In genomic region chr3:100745617-100746016, GRCh38 we compare ENCODE assay signal across 22 cellular contexts. TPM values are rescaled to one million over a fixed set of nuclear protein-coding genes. Genes with fewer than 3 reads are reported as not detected.
DNase-seq lines count a peak whose midpoint lies in the region; ATAC-seq and TF ChIP-seq lines count a peak whose summit lies in the region.
"Had no signal": no experiment of that assay in that cellular context is flagged by ENCODE, and none has a peak within 500 bp of the region (broad histone marks: within the 10 kb centered on the region; RNA-seq: fewer than 3 reads in every experiment).

No MANE protein-coding gene starts in this region.

- H3K9me3 Mint-ChIP-seq in chondrocyte (ENCODE audit: low read depth) (no peaks in the 10 kb centered on the region), osteocyte (ENCODE audit: unreplicated experiment) (no peaks in the 10 kb centered on the region)
- H3K9me3 Mint-ChIP-seq in CD4-positive, alpha-beta T cell = no peaks in the 10 kb centered on the region
- H3K9me3 Mint-ChIP-seq: CD14-positive monocyte; CD8-positive, alpha-beta T cell; GM23338 had no signal

- H3K27me3 ChIP-seq in cardiac muscle cell (no peaks in the 10 kb centered on the region), right cardiac atrium (ENCODE audit: control insufficient read depth, insufficient read depth) (no peaks in the 10 kb centered on the region), tibial artery (no peaks in the 10 kb centered on the region)
- H3K27me3 ChIP-seq in CD4-positive, alpha-beta T cell (ENCODE audit: control insufficient read depth, insufficient read depth, low read length) = no peaks in the 10 kb centered on the region
- H3K27me3 ChIP-seq: BLaER1 had no signal

- H3K27ac Mint-ChIP-seq in chondrocyte (ENCODE audit: unreplicated experiment) (peak overlapping the region; percentile 83), osteocyte (ENCODE audit: unreplicated experiment) (peak overlapping the region; percentile 5)
- H3K27ac Mint-ChIP-seq in CD4-positive, alpha-beta T cell = no peak overlapping the region
- H3K27ac Mint-ChIP-seq: CD8-positive, alpha-beta T cell had no signal

- ATAC-seq in right cardiac atrium = no peak
- ATAC-seq in CD4-positive, alpha-beta T cell (ENCODE audit: poor library complexity) = no peak
- no peak for ATAC-seq in HG02970 (IDR thresholded peaks at IDR 0.05; ENCODE audit: low FRiP score, unreplicated experiment)
- ATAC-seq: A549; CD8-positive, alpha-beta T cell; GM23338 had no signal

- CTCF ChIA-PET in CD4-positive, alpha-beta T cell (lab: Charles Lee) = no interaction called here

- H3K36me3 Mint-ChIP-seq in chondrocyte (ENCODE audit: low read depth) = peaks cover 34% of the 10 kb centered on the region
- peaks cover 54% of the 10 kb centered on the region for H3K36me3 Mint-ChIP-seq in osteocyte (ENCODE audit: unreplicated experiment)
- peaks cover 88% of the 10 kb centered on the region for H3K36me3 Mint-ChIP-seq in CD4-positive, alpha-beta T cell (ENCODE audit: low read depth)

- no peak for TF ChIP-seq CTCF in cardiac muscle cell (IDR thresholded peaks at IDR 0.05; ENCODE audit: low read depth, low read length)
- TF ChIP-seq CTCF in chondrocyte (IDR thresholded peaks at IDR 0.05) = no peak
- TF ChIP-seq CTCF in osteocyte (IDR thresholded peaks at IDR 0.05) = no peak
- no peak for TF ChIP-seq CTCF in tibial artery (IDR thresholded peaks at IDR 0.05)
- no peak for TF ChIP-seq CTCF in CD4-positive, alpha-beta T cell (IDR thresholded peaks at IDR 0.05)

- intact Hi-C loops in right cardiac atrium (cut with DNase I) = no loop called here
- intact Hi-C loops in tibial artery (cut with DNase I; ENCODE audit: low total_unique reads) = no loop called here
- intact Hi-C loops in CD4-positive, alpha-beta T cell (cut with DNase I, micrococcal nuclease) = loop anchor here in 1 of 2 experiments (10.0 kb wide), 1 partner anchor 629 kb away; no protein-coding TSS in a partner anchor

- no peak overlapping the region for H3K4me3 Mint-ChIP-seq in chondrocyte (ENCODE audit: unreplicated experiment)
- H3K4me3 Mint-ChIP-seq in osteocyte (ENCODE audit: unreplicated experiment) = no peak overlapping the region
- H3K4me3 Mint-ChIP-seq in CD4-positive, alpha-beta T cell = no peak overlapping the region
- H3K4me3 Mint-ChIP-seq: CD14-positive monocyte; CD8-positive, alpha-beta T cell; GM23338 had no signal

- H3K4me3 ChIP-seq in cardiac muscle cell (no peak overlapping the region), right cardiac atrium (ENCODE audit: low read length) (no peak overlapping the region), tibial artery (no peak overlapping the region)
- H3K4me3 ChIP-seq: A549, BLaER1, GM23338 had no signal

- DNase-seq in cardiac muscle cell (ENCODE audit: low read depth in 1 of 2, low spot score in 1 of 2) = no peak
- DNase-seq in right cardiac atrium = no peak
- no peak for DNase-seq in chondrocyte (ENCODE audit: low spot score)
- DNase-seq in osteocyte (ENCODE audit: extremely low spot score, unreplicated experiment) = no peak
- no peak for DNase-seq in tibial artery
- no peak for DNase-seq in Ammon's horn (ENCODE audit: low spot score)
- no peak for DNase-seq in CD4-positive, alpha-beta T cell
- DNase-seq: AML-193; CD8-positive, alpha-beta T cell; COR-L47; DMS 273 treated with DMSO at 0.1 percent for 48 hours; DMS53; DND-41; EL; HCEC 1CT; IMR-90 had no signal

- POLR2A ChIA-PET in CD4-positive, alpha-beta T cell (lab: Charles Lee) = no interaction called here

- H3K9me3 ChIP-seq in cardiac muscle cell (ENCODE audit: low read depth) (no peaks in the 10 kb centered on the region), right cardiac atrium (ENCODE audit: control insufficient read depth, low read length) (no peaks in the 10 kb centered on the region), tibial artery (no peaks in the 10 kb centered on the region)
- H3K9me3 ChIP-seq in CD4-positive, alpha-beta T cell (ENCODE audit: control insufficient read depth, low read length) = no peaks in the 10 kb centered on the region
- H3K9me3 ChIP-seq: A549, BLaER1 had no signal

- H3K4me1 ChIP-seq in cardiac muscle cell (ENCODE audit: low read depth) (no peaks in the 10 kb centered on the region), right cardiac atrium (ENCODE audit: control insufficient read depth, insufficient read depth, low read length) (no peaks in the 10 kb centered on the region), tibial artery (peaks cover 0 to 17% (median 0%) of the 10 kb centered on the region in 4 donors)
- H3K4me1 ChIP-seq: A549, BLaER1 had no signal

- H3K4me1 Mint-ChIP-seq in chondrocyte (ENCODE audit: low read depth) = peaks cover 24% of the 10 kb centered on the region
- H3K4me1 Mint-ChIP-seq in osteocyte (ENCODE audit: unreplicated experiment) = peaks cover 10% of the 10 kb centered on the region
- H3K4me1 Mint-ChIP-seq in CD4-positive, alpha-beta T cell (ENCODE audit: low read depth) = no peaks in the 10 kb centered on the region
- H3K4me1 Mint-ChIP-seq: CD14-positive monocyte had no signal

- H3K36me3 ChIP-seq in cardiac muscle cell = peaks cover 70% of the 10 kb centered on the region
- peaks cover 33 to 70% (median 62%) of the 10 kb centered on the region in 3 donors for H3K36me3 ChIP-seq in tibial artery

- no peaks in the 10 kb centered on the region for H3K27me3 Mint-ChIP-seq in chondrocyte (ENCODE audit: low read depth)
- no peaks in the 10 kb centered on the region for H3K27me3 Mint-ChIP-seq in osteocyte (ENCODE audit: unreplicated experiment)
- H3K27me3 Mint-ChIP-seq in CD4-positive, alpha-beta T cell = no peaks in the 10 kb centered on the region

- peak overlapping the region; percentile 31 for H3K27ac ChIP-seq in cardiac muscle cell
- H3K27ac ChIP-seq in right cardiac atrium (ENCODE audit: low read length) = no peak overlapping the region
- H3K27ac ChIP-seq in tibial artery = peak overlapping the region; percentile 52 to 59
- no peak overlapping the region for H3K27ac ChIP-seq in CD4-positive, alpha-beta T cell (ENCODE audit: low read depth, low read length)
- H3K27ac ChIP-seq: 22Rv1, A549, BLaER1 had no signal

RNA-seq across cellular contexts. Expression of gene TFG, which starts 36.3 kb away (rescaled TPM):
- total RNA-seq in cardiac muscle cell = 136 and 187 TPM in 2 replicates
- polyA plus RNA-seq in cardiac muscle cell = 314 and 365 TPM in 2 replicates
- total RNA-seq in right cardiac atrium = 10 to 100 TPM; 81.6 to 98.6 (median 88.2) TPM
- 89.0 TPM for polyA plus RNA-seq in right cardiac atrium
- total RNA-seq in chondrocyte = 148 to 162 TPM (median 149 TPM) in 3 replicates
- 117 and 119 TPM in 2 replicates for total RNA-seq in osteocyte
- 10 to 100 TPM; 56.5 to 58.8 TPM for total RNA-seq in CD4-positive, alpha-beta T cell

Comparison
In these comparisons a context has a peak if more than half of its experiments do, and no peak if none do; other contexts are left out.
1. H3K27ac ChIP-seq: peak in cardiac muscle cell (single experiment) and tibial artery (2 of 2); none in right cardiac atrium (single experiment) and CD4-positive, alpha-beta T cell (single experiment).